Comparison of ENCODE assay signal across 26 cellular contexts in genomic region chr12:50960130-50960529, GRCh38. TPM values are rescaled to one million over a fixed set of nuclear protein-coding genes. Genes with fewer than 3 reads are reported as not detected.
DNase-seq lines count a peak whose midpoint lies in the region; ATAC-seq and TF ChIP-seq lines count a peak whose summit lies in the region.
"Had no signal": no experiment of that assay in that cellular context is flagged by ENCODE, and none has a peak within 500 bp of the region (broad histone marks: within the 10 kb centered on the region; RNA-seq: fewer than 3 reads in every experiment).

No MANE protein-coding gene starts in this region.

- H3K9ac ChIP-seq in Karpas-422 (ENCODE audit: low read length) = no peak overlapping the region

- H3K4me1 ChIP-seq in Karpas-422 (ENCODE audit: low read length) = peaks cover 8% of the 10 kb centered on the region
- no peaks in the 10 kb centered on the region for H3K4me1 ChIP-seq in left lung
- peaks cover 0 to 21% of the 10 kb centered on the region in 2 donors for H3K4me1 ChIP-seq in gastrocnemius medialis

- H3K27me3 ChIP-seq in Karpas-422 (ENCODE audit: low read length) = no peaks in the 10 kb centered on the region
- H3K27me3 ChIP-seq in left lung = no peaks in the 10 kb centered on the region
- no peaks in the 10 kb centered on the region for H3K27me3 ChIP-seq in gastrocnemius medialis
- H3K27me3 ChIP-seq: MG63, SJSA1 had no signal

- H3K4me2 ChIP-seq in Karpas-422 (ENCODE audit: low read depth, low read length, poor library complexity, severe bottlenecking) = no peak overlapping the region

- no peaks in the 10 kb centered on the region for H3K9me3 ChIP-seq in Karpas-422 (ENCODE audit: low read length)
- H3K9me3 ChIP-seq in left lung = no peaks in the 10 kb centered on the region
- no peaks in the 10 kb centered on the region for H3K9me3 ChIP-seq in gastrocnemius medialis
- H3K9me3 ChIP-seq: MG63, SJSA1 had no signal

- H2AFZ ChIP-seq in Karpas-422 (ENCODE audit: low read length) = 0 out of 2 replicates have a peak overlapping the region, but pooled peaks have one; percentile 32

- DNase-seq in GM12865 (ENCODE audit: low read depth) (peak; percentile 9), Karpas-422 (no peak), astrocyte of the spinal cord (ENCODE audit: low read depth, low spot score) (peak; percentile 48), left lung (no peak), gastrocnemius medialis (no peak), NCI-H2107 treated with DMSO at 0.1 percent for 48 hours (lab: John Stamatoyannopoulos, UW; ENCODE audit: unreplicated experiment) (no peak), DMS79 (lab: John Stamatoyannopoulos, UW) (no peak)
- DNase-seq: activated CD4-positive, alpha-beta T cell treated with anti-CD3 and anti-CD28 coated beads, Interleukin-2, amount 50 U/mL, for 1 hour; activated gamma-delta T cell treated with Interleukin-2 at 50 U/mL for 16 hours; activated T-cell treated with anti-CD3 and anti-CD28 coated beads for 4 hours; DMS79 treated with DMSO at 0.1 percent for 48 hours; effector CD4-positive, alpha-beta T cell; erythroblast; H9; MG63; naive B cell; NCI-H1417 treated with DMSO at 0.1 percent for 48 hours; NCI-H510A treated with DMSO at 0.1 percent for 48 hours; small intestine; stimulated activated naive CD8-positive, alpha-beta T cell treated with anti-CD3 and anti-CD28 coated beads, Interleukin-15, Interleukin-2, amounts not matched to agents 100 U/mL and 50 U/mL, for 24 hours had no signal

- no peak for TF ChIP-seq POLR2A in gastrocnemius medialis (IDR thresholded peaks at IDR 0.05)

- intact Hi-C loops in left lung (cut with DNase I) (no loop called here), gastrocnemius medialis (cut with DNase I; ENCODE audit: low total_unique reads) (no loop called here)

- no peak for TF ChIP-seq CTCF in GM12865 (IDR thresholded peaks at IDR 0.05; ENCODE audit: insufficient read depth, low read depth, low read length, missing control alignments)
- TF ChIP-seq CTCF in astrocyte of the spinal cord (IDR thresholded peaks at IDR 0.05; ENCODE audit: low read depth, low read length) = no peak
- no peak for TF ChIP-seq CTCF in left lung (IDR thresholded peaks at IDR 0.05)
- no peak for TF ChIP-seq CTCF in gastrocnemius medialis (IDR thresholded peaks at IDR 0.05 in 4 of 5, conservative IDR thresholded peaks at IDR 0.05 in 1 of 5)

- H3K4me3 ChIP-seq in GM12865 (ENCODE audit: low read depth, low read length) (no peak overlapping the region), Karpas-422 (ENCODE audit: low read length) (no peak overlapping the region), astrocyte of the spinal cord (ENCODE audit: low read depth, low read length) (no peak overlapping the region), left lung (no peak overlapping the region), gastrocnemius medialis (no peak overlapping the region)
- H3K4me3 ChIP-seq: MG63, SJSA1 had no signal

- H3K27ac ChIP-seq in Karpas-422 (ENCODE audit: low read length) = peak overlapping the region; percentile 53
- no peak overlapping the region for H3K27ac ChIP-seq in left lung
- H3K27ac ChIP-seq in gastrocnemius medialis = no peak overlapping the region
- H3K27ac ChIP-seq: SJSA1, VCaP had no signal

- ATAC-seq in left lung = peak; percentile 58
- no peak for ATAC-seq in gastrocnemius medialis
- ATAC-seq in HG02870 (IDR thresholded peaks at IDR 0.05; ENCODE audit: unreplicated experiment) = no peak
- ATAC-seq: stimulated activated naive CD8-positive, alpha-beta T cell treated with anti-CD3 and anti-CD28 coated beads, Interleukin-15, Interleukin-2, amounts not matched to agents 100 U/mL and 50 U/mL, for 24 hours had no signal

- H3K9me2 ChIP-seq in Karpas-422 (replicated peaks; ENCODE audit: insufficient read depth, low read length) = no peaks in the 10 kb centered on the region

- in situ Hi-C loops in astrocyte of the spinal cord (cut with HindIII; ENCODE audit: low sequenced_read_pairs) (no loop called here), gastrocnemius medialis (cut with MboI; ENCODE audit: low sequenced_read_pairs in 4 of 4) (no loop called here)

- no peaks in the 10 kb centered on the region for H4K20me1 ChIP-seq in Karpas-422 (ENCODE audit: insufficient read depth, low read depth, low read length)

- H3K36me3 ChIP-seq in Karpas-422 (ENCODE audit: insufficient read depth, low read length) (no peaks in the 10 kb centered on the region), left lung (no peaks in the 10 kb centered on the region), gastrocnemius medialis (no peaks in the 10 kb centered on the region)
- H3K36me3 ChIP-seq: MG63, SJSA1 had no signal

- H3K79me2 ChIP-seq in Karpas-422 (ENCODE audit: low read length) = no peaks in the 10 kb centered on the region

RNA-seq across cellular contexts. Expression of gene HIGD1C, which starts 7.8 kb away (rescaled TPM):
- total RNA-seq in Karpas-422 (2014; rRNA removed; shearing (Covaris generic); ENCODE audit: low replicate concordance) = not detected in 2 replicates
- not detected for total RNA-seq in left lung
- not detected for total RNA-seq in gastrocnemius medialis
- total RNA-seq: chondrocyte, H9, omental fat pad, renal cortical epithelial cell, SJSA1 had no signal

Comparison
In these comparisons a context has a peak if more than half of its experiments do, and no peak if none do; other contexts are left out.
1. DNase-seq: peak in GM12865 (single experiment) and astrocyte of the spinal cord (single experiment); none in Karpas-422 (single experiment), left lung (0 of 2), gastrocnemius medialis (0 of 2), NCI-H2107 treated with DMSO at 0.1 percent for 48 hours (single experiment) and DMS79 (single experiment).